1 cellular context compared by ENCODE assay signal in the genomic region with DNA sequence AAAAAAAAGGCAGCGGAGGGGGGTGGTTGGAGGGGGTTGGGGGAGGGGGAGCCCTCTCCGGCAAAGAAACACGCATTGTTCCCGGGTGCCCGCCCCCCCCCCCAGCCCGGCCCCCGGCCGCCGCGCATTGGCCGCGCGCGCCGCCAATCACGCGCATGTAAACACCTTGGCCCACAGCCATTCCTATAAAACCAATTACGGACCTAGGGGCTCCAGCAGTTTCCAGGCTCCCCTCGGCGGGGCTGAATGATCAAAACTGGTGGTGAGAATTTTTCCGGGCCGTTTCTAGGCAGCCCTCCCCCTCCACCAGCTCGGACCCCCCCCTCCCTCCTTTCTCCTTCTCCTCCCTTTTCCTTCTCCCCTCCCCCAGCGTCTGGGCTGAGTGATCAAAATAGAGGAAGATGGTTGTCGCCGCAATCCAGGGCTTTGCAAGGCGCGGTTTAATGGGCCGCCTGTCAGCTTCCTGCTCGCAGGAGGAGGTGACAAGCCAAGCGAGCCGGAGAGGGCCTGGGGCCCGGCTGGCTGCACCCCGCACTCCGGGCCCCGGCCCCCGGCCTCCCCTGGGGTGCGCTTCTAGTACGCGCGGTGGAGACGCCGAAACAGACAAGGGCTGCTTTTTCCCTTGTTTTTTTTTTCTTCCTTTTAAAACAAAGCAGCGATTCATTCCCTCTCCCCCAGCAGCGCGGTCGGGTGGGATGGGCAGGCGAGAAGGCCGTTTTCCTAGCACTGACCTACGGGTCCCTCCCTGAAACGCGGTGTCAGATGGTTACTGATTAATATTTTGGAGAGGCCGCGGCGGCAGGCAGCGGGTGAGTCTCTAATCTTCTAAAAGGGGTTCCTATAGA.
TF ChIP-seq lines count a peak whose summit lies in the region.

No MANE protein-coding gene starts in this region.

TF ChIP-seq in HepG2, 621 proteins besides CTCF, POLR2A, EP300 and RAD21 (continued from another document):
- TF ChIP-seq ZBTB38 (CRISPR knock-in tag; IDR thresholded peaks at IDR 0.05) = no peak
- TF ChIP-seq, protein P1, sequence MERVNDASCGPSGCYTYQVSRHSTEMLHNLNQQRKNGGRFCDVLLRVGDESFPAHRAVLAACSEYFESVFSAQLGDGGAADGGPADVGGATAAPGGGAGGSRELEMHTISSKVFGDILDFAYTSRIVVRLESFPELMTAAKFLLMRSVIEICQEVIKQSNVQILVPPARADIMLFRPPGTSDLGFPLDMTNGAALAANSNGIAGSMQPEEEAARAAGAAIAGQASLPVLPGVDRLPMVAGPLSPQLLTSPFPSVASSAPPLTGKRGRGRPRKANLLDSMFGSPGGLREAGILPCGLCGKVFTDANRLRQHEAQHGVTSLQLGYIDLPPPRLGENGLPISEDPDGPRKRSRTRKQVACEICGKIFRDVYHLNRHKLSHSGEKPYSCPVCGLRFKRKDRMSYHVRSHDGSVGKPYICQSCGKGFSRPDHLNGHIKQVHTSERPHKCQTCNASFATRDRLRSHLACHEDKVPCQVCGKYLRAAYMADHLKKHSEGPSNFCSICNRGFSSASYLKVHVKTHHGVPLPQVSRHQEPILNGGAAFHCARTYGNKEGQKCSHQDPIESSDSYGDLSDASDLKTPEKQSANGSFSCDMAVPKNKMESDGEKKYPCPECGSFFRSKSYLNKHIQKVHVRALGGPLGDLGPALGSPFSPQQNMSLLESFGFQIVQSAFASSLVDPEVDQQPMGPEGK (CRISPR knock-in tag; IDR thresholded peaks at IDR 0.05) = peak; percentile 85
- TF ChIP-seq NFKB2 (CRISPR knock-in tag; IDR thresholded peaks at IDR 0.05; ENCODE audit: borderline replicate concordance) = peak; percentile 32; the same call in 1 of the 2 replicates
- TF ChIP-seq, protein P2, sequence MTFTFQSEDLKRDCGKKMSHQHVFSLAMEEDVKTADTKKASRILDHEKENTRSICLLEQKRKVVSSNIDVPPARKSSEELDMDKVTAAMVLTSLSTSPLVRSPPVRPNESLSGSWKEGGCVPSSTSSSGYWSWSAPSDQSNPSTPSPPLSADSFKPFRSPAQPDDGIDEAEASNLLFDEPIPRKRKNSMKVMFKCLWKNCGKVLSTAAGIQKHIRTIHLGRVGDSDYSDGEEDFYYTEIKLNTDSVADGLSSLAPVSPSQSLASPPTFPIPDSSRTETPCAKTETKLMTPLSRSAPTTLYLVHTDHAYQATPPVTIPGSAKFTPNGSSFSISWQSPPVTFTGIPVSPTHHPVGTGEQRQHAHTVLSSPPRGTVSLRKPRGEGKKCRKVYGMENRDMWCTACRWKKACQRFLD (CRISPR knock-in tag; IDR thresholded peaks at IDR 0.05; ENCODE audit: borderline replicate concordance) = no peak
- no peak; the same call in 1 of the 2 replicates for TF ChIP-seq ZC3H13 (CRISPR knock-in tag; IDR thresholded peaks at IDR 0.05)
- peak; percentile 79 for TF ChIP-seq FOXA3 (CRISPR knock-in tag; IDR thresholded peaks at IDR 0.05)
- no peak for TF ChIP-seq ADNP (CRISPR knock-in tag; IDR thresholded peaks at IDR 0.05)
